25 cellular contexts compared by ENCODE assay signal in genomic region chr1:39044762-39045161, GRCh38. TPM values are rescaled to one million over a fixed set of nuclear protein-coding genes. Genes with fewer than 3 reads are reported as not detected.
DNase-seq lines count a peak whose midpoint lies in the region; ATAC-seq and TF ChIP-seq lines count a peak whose summit lies in the region.
"Had no signal": no experiment of that assay in that cellular context is flagged by ENCODE, and none has a peak within 500 bp of the region (broad histone marks: within the 10 kb centered on the region; RNA-seq: fewer than 3 reads in every experiment).

No MANE protein-coding gene starts in this region.

- H4K20me1 ChIP-seq in GM23338 (replicated peaks; ENCODE audit: insufficient read depth): no peaks in the 10 kb centered on the region

- peak; percentile 68 for ATAC-seq in GM23338

- no peak overlapping the region for H3K27ac ChIP-seq in GM23338 (ENCODE audit: low read depth)
- H3K27ac ChIP-seq in caudate nucleus (ENCODE audit: low read depth, low read length): no peak overlapping the region
- H3K27ac ChIP-seq: 22Rv1, breast epithelium, RWPE1, stomach, transverse colon, WERI-Rb-1 had no signal

- no peak for TF ChIP-seq POLR2A in erythroblast (IDR thresholded peaks at IDR 0.05; ENCODE audit: low read length)

- H3K4me3 Mint-ChIP-seq in GM23338: no peak overlapping the region

- no peaks in the 10 kb centered on the region for H3K9me3 Mint-ChIP-seq in GM23338

- H3K9me2 ChIP-seq in GM23338 (ENCODE audit: insufficient read depth): no peaks in the 10 kb centered on the region

- H3K27me3 ChIP-seq in GM23338 (ENCODE audit: insufficient read depth): no peaks in the 10 kb centered on the region
- H3K27me3 ChIP-seq: breast epithelium, stomach, transverse colon had no signal

- H3K4me3 ChIP-seq in GM23338: no peak overlapping the region
- H3K4me3 ChIP-seq: breast epithelium, coronary artery, smooth muscle cell, stomach, transverse colon had no signal

- peaks cover 5% of the 10 kb centered on the region for H3K27me3 Mint-ChIP-seq in GM23338 (ENCODE audit: insufficient read depth, low read depth, poor library complexity)

- TF ChIP-seq CTCF in GM23338 (conservative IDR thresholded peaks at IDR 0.05; ENCODE audit: low read depth in 2 of 2): no peak

- H3K4me1 Mint-ChIP-seq in GM23338: peaks cover 9% of the 10 kb centered on the region; the same call in 2 of the 3 replicates

- H3F3A ChIP-seq in GM23338 (replicated peaks; ENCODE audit: low read depth): no peaks in the 10 kb centered on the region

- H3K79me2 ChIP-seq in GM23338 (replicated peaks; ENCODE audit: insufficient read depth): no peaks in the 10 kb centered on the region

- no peak overlapping the region for H3K27ac Mint-ChIP-seq in GM23338

- H3K36me3 ChIP-seq in GM23338 (ENCODE audit: insufficient read depth): peaks cover 7% of the 10 kb centered on the region; the same call in 1 of the 2 replicates
- H3K36me3 ChIP-seq: breast epithelium had no signal

- DNase-seq in DMS53 (lab: John Stamatoyannopoulos, UW) (peak; percentile 24), DMS53 treated with DMSO at 0.1 percent for 48 hours (lab: John Stamatoyannopoulos, UW; ENCODE audit: unreplicated experiment) (no peak), GM23338 (ENCODE audit: low spot score) (peak; percentile 36), SKM-1 (lab: John Stamatoyannopoulos, UW; ENCODE audit: unreplicated experiment) (peak; percentile 52), erythroblast (lab: John Stamatoyannopoulos, UW) (peak; percentile 9 to 10), NCI-H2029 (lab: John Stamatoyannopoulos, UW) (no peak), caudate nucleus (lab: John Stamatoyannopoulos, UW) (no peak), amygdala (lab: John Stamatoyannopoulos, UW) (no peak)
- DNase-seq: activated CD4-positive, alpha-beta T cell treated with anti-CD3 and anti-CD28 coated beads, Interleukin-2, amount 50 U/mL, for 4 hours; activated gamma-delta T cell; COR-L47; glutamatergic neuron; NCI-H1417 treated with DMSO at 0.1 percent for 48 hours; NCI-H526; retina; stimulated activated CD4-positive, alpha-beta T cell treated with anti-CD3 and anti-CD28 coated beads, Interleukin-2, amount 100 ng/mL, for 48 hours; stomach; SW 1271; transverse colon; WERI-Rb-1 had no signal

- H2AFZ ChIP-seq in GM23338: no peak overlapping the region

- H3K36me3 Mint-ChIP-seq in GM23338 (ENCODE audit: low read depth): peaks cover 25% of the 10 kb centered on the region

- H3K4me1 ChIP-seq in GM23338 (ENCODE audit: insufficient read depth): peaks cover 3% of the 10 kb centered on the region; the same call in 1 of the 2 replicates
- H3K4me1 ChIP-seq: breast epithelium, stomach, transverse colon had no signal

- H3K4me2 ChIP-seq in GM23338: no peak overlapping the region
- H3K4me2 ChIP-seq: smooth muscle cell had no signal

TF ChIP-seq in GM23338, 12 proteins besides CTCF, POLR2A, EP300 and RAD21 (continues in another document):
- TF ChIP-seq ETS1 (IDR thresholded peaks at IDR 0.05) (no peak), EZH2 (IDR thresholded peaks at IDR 0.05; ENCODE audit: low read depth, unreplicated experiment) (no peak), JUNB (IDR thresholded peaks at IDR 0.05; ENCODE audit: unreplicated experiment) (no peak), ZNF462 (CRISPR knock-in tag; IDR thresholded peaks at IDR 0.05) (no peak), STAT1 (IDR thresholded peaks at IDR 0.05; ENCODE audit: unreplicated experiment) (no peak), EZH2phosphoT487 (IDR thresholded peaks at IDR 0.05; ENCODE audit: unreplicated experiment) (no peak), ZNF331 (CRISPR knock-in tag; IDR thresholded peaks at IDR 0.05; ENCODE audit: low read depth) (no peak)

RNA-seq across cellular contexts. Expression of gene NDUFS5, which starts 18.6 kb away (rescaled TPM):
- total RNA-seq in GM23338 (2014; rRNA removed; shearing (Covaris generic)): 532 and 878 TPM in 2 replicates
- 2,534 and 2,723 TPM in 2 replicates for polyA plus RNA-seq in GM23338 (2016; fragmentation: Nextera tagmentation; extraction: Ambion mirVana)

RNA-seq across cellular contexts. Expression of gene AKIRIN1, which starts 53.7 kb away (rescaled TPM):
- 254 and 281 TPM in 2 replicates for total RNA-seq in GM23338 (2014; rRNA removed; shearing (Covaris generic))
- 156 and 162 TPM in 2 replicates for polyA plus RNA-seq in GM23338 (2016; fragmentation: Nextera tagmentation; extraction: Ambion mirVana)

Comparison
In these comparisons a context has a peak if more than half of its experiments do, and no peak if none do; other contexts are left out.
1. DNase-seq: peak in DMS53 (single experiment), GM23338 (single experiment), SKM-1 (single experiment) and erythroblast (2 of 2); none in DMS53 treated with DMSO at 0.1 percent for 48 hours (single experiment), NCI-H2029 (single experiment), caudate nucleus (0 of 61) and amygdala (0 of 56).